Comparison of ENCODE assay signal across 1 cellular context in the genomic region with DNA sequence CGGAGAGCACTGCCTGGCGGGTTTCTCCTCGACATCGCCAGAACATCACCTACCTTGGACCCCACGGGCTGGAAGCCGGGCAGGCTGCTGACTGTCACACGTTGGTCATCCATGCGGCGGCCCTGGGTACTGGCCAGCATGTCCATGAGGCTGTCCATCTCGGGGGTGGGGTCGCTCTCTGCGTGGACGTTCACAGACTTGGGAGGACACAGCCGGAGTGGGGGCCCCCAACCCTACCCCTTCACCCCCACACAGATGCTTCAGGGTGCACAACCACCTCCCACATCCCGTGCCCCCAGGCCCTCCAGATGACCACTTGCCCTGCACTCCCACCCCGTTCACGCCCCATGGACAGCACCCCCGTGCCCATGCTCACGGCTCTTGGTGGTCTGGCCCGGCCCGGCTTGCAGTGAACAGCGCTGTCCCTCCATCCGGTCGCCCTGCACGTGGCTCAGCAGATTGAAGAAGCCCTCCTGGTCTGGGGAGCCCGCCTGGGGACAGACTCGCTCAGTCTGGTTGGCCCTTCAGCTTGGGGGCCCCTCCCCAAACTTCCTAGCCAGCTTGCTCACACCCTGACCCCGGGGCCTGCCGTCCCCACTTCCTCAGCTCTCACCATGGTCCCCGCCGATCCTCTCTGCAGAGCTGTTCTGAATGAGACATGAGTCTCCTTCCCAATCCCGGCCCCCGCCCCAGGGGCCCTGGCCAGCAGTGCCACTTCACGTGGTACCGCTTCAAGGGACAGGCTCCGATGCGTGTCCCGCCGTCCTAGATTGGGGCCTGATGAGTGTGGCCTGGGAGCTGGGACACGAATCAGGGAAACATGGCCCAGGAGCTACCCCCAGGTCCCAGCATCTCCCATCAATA.
TF ChIP-seq lines count a peak whose summit lies in the region.

No MANE protein-coding gene starts in this region.

TF ChIP-seq in IMR-90, 13 proteins besides CTCF, POLR2A, EP300 and RAD21:
- TF ChIP-seq MAZ (IDR thresholded peaks at IDR 0.05; ENCODE audit: borderline replicate concordance, low read depth, low read length) (no peak), MAFK (IDR thresholded peaks at IDR 0.05; ENCODE audit: low read depth, low read length) (no peak), RFX5 (IDR thresholded peaks at IDR 0.05; ENCODE audit: low read depth, low read length) (no peak)
